In genomic region chr17:38868095-38868967, GRCh38 we compare ENCODE assay signal across 8 cellular contexts. TPM values are rescaled to one million over a fixed set of nuclear protein-coding genes. Genes with fewer than 3 reads are reported as not detected.
A peak's percentile ranks its signal among the peaks of the same experiment; 100 is the strongest.
DNase-seq lines count a peak whose midpoint lies in the region; FAIRE-seq and TF ChIP-seq lines count a peak whose summit lies in the region.

No MANE protein-coding gene starts in this region.

- H3K27ac ChIP-seq in small intestine (ENCODE audit: low read depth in 1 of 2, low read length in 1 of 2): peak overlapping the region; percentile 98

- no peaks in the 10 kb centered on the region for H3K27me3 ChIP-seq in small intestine (ENCODE audit: control insufficient read depth in 2 of 2, insufficient read depth in 2 of 2, low read length in 2 of 2)

- 1 to 9% (median 6%) methylated on average over 25 of the region's 25 CpGs for WGBS in small intestine, 3 donors

- H3K4me1 ChIP-seq in small intestine (ENCODE audit: control insufficient read depth in 2 of 2, insufficient read depth in 1 of 2, low read depth in 1 of 2, low read length in 1 of 2): peaks cover 6 to 7% of the 10 kb centered on the region in 2 donors

- DNase-seq in DMS153 (lab: John Stamatoyannopoulos, UW) (peak; percentile 65), DMS153 treated with DMSO at 0.1 percent for 48 hours (lab: John Stamatoyannopoulos, UW; ENCODE audit: unreplicated experiment) (no peak), NAMALWA (ENCODE audit: low spot score) (peak; percentile 80), astrocyte of the cerebellum (ENCODE audit: low read depth) (no peak), small intestine (peak; percentile 76), activated gamma-delta T cell treated with Interleukin-2 at 50 U/mL for 16 hours (no peak)
- no peak for DNase-seq in stimulated activated naive CD4-positive, alpha-beta T cell treated with Interleukin-2 at 50 U/mL for 16 hours (lab: John Stamatoyannopoulos, UW)

- H3K36me3 ChIP-seq in small intestine (ENCODE audit: control insufficient read depth in 2 of 2, insufficient read depth in 2 of 2, low read length in 2 of 2): no peaks in the 10 kb centered on the region

- no peaks in the 10 kb centered on the region for H3K9me3 ChIP-seq in iPS-18c (ENCODE audit: control insufficient read depth, insufficient read depth, low read length)
- no peaks in the 10 kb centered on the region for H3K9me3 ChIP-seq in small intestine (ENCODE audit: control insufficient read depth, low read depth)

- peak overlapping the region; percentile 97 for H3K4me3 ChIP-seq in astrocyte of the cerebellum (ENCODE audit: low read depth, low read length)
- peak overlapping the region; percentile 99 for H3K4me3 ChIP-seq in iPS-18c (ENCODE audit: insufficient read depth, low read depth, low read length)
- H3K4me3 ChIP-seq in small intestine (ENCODE audit: low read depth in 1 of 2, low read length in 2 of 2): peak overlapping the region in 1 of 2 donors; percentile 92

- FAIRE-seq in small intestine (lab: Jason Lieb, UNC): no peak

- no peak for TF ChIP-seq CTCF in astrocyte of the cerebellum (IDR thresholded peaks at IDR 0.05; ENCODE audit: low read depth, low read length, missing control alignments)

- in situ Hi-C loops in astrocyte of the cerebellum (cut with HindIII; ENCODE audit: low sequenced_read_pairs): no loop called here

RNA-seq across cellular contexts. Expression of gene LASP1, which starts 1.5 kb away (rescaled TPM):
- polyA plus RNA-seq in small intestine: 100 to 1,000 TPM; 152 to 257 (median 213) TPM

RNA-seq across cellular contexts. Expression of gene RPL23, which starts 14.8 kb away (rescaled TPM):
- polyA plus RNA-seq in small intestine: 1,000 to 10,000 TPM; 1,251 to 3,207 (median 2,524) TPM

RNA-seq across cellular contexts. Expression of gene CWC25, which starts 43.2 kb away (rescaled TPM):
- 10 to 100 TPM; 12.6 to 61.1 (median 45.7) TPM for polyA plus RNA-seq in small intestine

Comparison
In these comparisons a context has a peak if more than half of its experiments do, and no peak if none do; other contexts are left out.
1. DNase-seq: peak in DMS153 (single experiment), NAMALWA (single experiment) and small intestine (single experiment); none in DMS153 treated with DMSO at 0.1 percent for 48 hours (single experiment), astrocyte of the cerebellum (single experiment), stimulated activated naive CD4-positive, alpha-beta T cell treated with Interleukin-2 at 50 U/mL for 16 hours (single experiment) and activated gamma-delta T cell treated with Interleukin-2 at 50 U/mL for 16 hours (single experiment).